ENCODE assay signal across 37 cellular contexts in genomic region chr14:33738029-33738428, GRCh38.
"Had no signal": no experiment of that assay in that cellular context is flagged by ENCODE, and none has a peak within 500 bp of the region (broad histone marks: within the 10 kb centered on the region; RNA-seq: fewer than 3 reads in every experiment).

No MANE protein-coding gene starts in this region.

- H3K36me3 Mint-ChIP-seq: activated naive CD4-positive, alpha-beta T cell treated with anti-CD3 and anti-CD28 coated beads, Interleukin-2, amount 50 U/mL, for 24 hours; activated naive CD8-positive, alpha-beta T cell treated with anti-CD3 and anti-CD28 coated beads, Interleukin-2, amount 10 ng/mL, durations not matched to agents 7 days and 5 days had no signal

- H3K4me2 ChIP-seq: KMS-11, PC-9 had no signal

- H3K4me3 Mint-ChIP-seq: activated CD4-positive, alpha-beta T cell treated with anti-CD3 and anti-CD28 coated beads for 36 hours; activated CD4-positive, alpha-beta T cell treated with anti-CD3 and anti-CD28 coated beads, Interleukin-2, amount 10 ng/mL, durations not matched to agents 7 days and 5 days; activated CD8-positive, alpha-beta T cell treated with anti-CD3 and anti-CD28 coated beads, Interleukin-2, amount 10 ng/mL, durations not matched to agents 7 days and 5 days; activated naive CD4-positive, alpha-beta T cell treated with anti-CD3 and anti-CD28 coated beads, Interleukin-2, amount 50 U/mL, for 24 hours; activated naive CD8-positive, alpha-beta T cell treated with anti-CD3 and anti-CD28 coated beads, Interleukin-2, amount 10 ng/mL, durations not matched to agents 7 days and 5 days; activated T-cell treated with anti-CD3 and anti-CD28 coated beads, Interleukin-2, amount 50 U/mL, for 24 hours had no signal

- H3K4me1 ChIP-seq: ascending aorta, body of pancreas, breast epithelium had no signal

- DNase-seq: activated CD4-positive, alpha-beta T cell treated with anti-CD3 and anti-CD28 coated beads for 36 hours; activated CD4-positive, alpha-beta T cell treated with anti-CD3 and anti-CD28 coated beads, Interleukin-2, amount 10 ng/mL, durations not matched to agents 7 days and 5 days; activated CD4-positive, alpha-beta T cell treated with anti-CD3 and anti-CD28 coated beads, Interleukin-2, amount 50 U/mL, for 48 hours; activated CD8-positive, alpha-beta T cell treated with anti-CD3 and anti-CD28 coated beads, Interleukin-2, amount 10 ng/mL, durations not matched to agents 7 days and 5 days; activated gamma-delta T cell; activated naive CD4-positive, alpha-beta T cell treated with Interleukin-2 at 50 U/mL for 16 hours; activated naive CD8-positive, alpha-beta T cell treated with anti-CD3 and anti-CD28 coated beads, Interleukin-2, amount 10 ng/mL, durations not matched to agents 7 days and 5 days; activated T-cell treated with anti-CD3 and anti-CD28 coated beads, Interleukin-2, amount 50 U/mL, for 24 hours; amygdala; body of pancreas; MM.1S; MV-4-11; NCI-H1092 treated with DMSO at 0.1 percent for 48 hours; NCI-H1417; NCI-H146; NCI-H187; NCI-H2029 treated with DMSO at 0.1 percent for 48 hours; NCI-H2107; NCI-H2171; NCI-H510A treated with DMSO at 0.1 percent for 48 hours; NCI-H69; NK-92 treated with Interleukin-12 subunit alpha and Interleukin-12 subunit beta, amount 100 ng/mL, for 24 hours; PC-9; SW 1271; T-helper 1 cell; T-helper 2 cell; T-helper 9 cell; WERI-Rb-1 had no signal

- ATAC-seq: activated CD4-positive, alpha-beta T cell treated with anti-CD3 and anti-CD28 coated beads for 36 hours; activated CD4-positive, CD25-positive, alpha-beta regulatory T cell treated with anti-CD3 and anti-CD28 coated beads, Interleukin-2, amount 50 U/mL, for 24 hours; activated CD8-positive, alpha-beta T cell treated with anti-CD3 and anti-CD28 coated beads, Interleukin-2, amount 10 ng/mL, durations not matched to agents 7 days and 5 days; body of pancreas; Right ventricle myocardium inferior had no signal

- H3K27me3 Mint-ChIP-seq: activated naive CD8-positive, alpha-beta T cell treated with anti-CD3 and anti-CD28 coated beads, Interleukin-2, amount 10 ng/mL, durations not matched to agents 7 days and 5 days had no signal

- H2AFZ ChIP-seq: PC-9 had no signal

- FAIRE-seq: RCC 7860 had no signal

- H3K36me3 ChIP-seq: ascending aorta, breast epithelium, WERI-Rb-1 had no signal

- H3K9me3 Mint-ChIP-seq: activated CD4-positive, alpha-beta T cell treated with anti-CD3 and anti-CD28 coated beads, Interleukin-2, amount 10 ng/mL, durations not matched to agents 7 days and 5 days; activated naive CD4-positive, alpha-beta T cell treated with anti-CD3 and anti-CD28 coated beads, Interleukin-2, amount 50 U/mL, for 24 hours; activated naive CD8-positive, alpha-beta T cell treated with anti-CD3 and anti-CD28 coated beads, Interleukin-2, amount 10 ng/mL, durations not matched to agents 7 days and 5 days; activated T-cell treated with anti-CD3 and anti-CD28 coated beads, Interleukin-2, amount 50 U/mL, for 24 hours had no signal

- H3K4me3 ChIP-seq: ascending aorta, body of pancreas, breast epithelium, PC-9 had no signal

- H3K27ac ChIP-seq: ascending aorta, body of pancreas, breast epithelium, KMS-11, PC-9, RWPE1, WERI-Rb-1 had no signal

- H3K9ac ChIP-seq: KMS-11 had no signal

- H3K4me1 Mint-ChIP-seq: activated CD4-positive, alpha-beta T cell treated with anti-CD3 and anti-CD28 coated beads, Interleukin-2, amount 10 ng/mL, durations not matched to agents 7 days and 5 days; activated naive CD8-positive, alpha-beta T cell treated with anti-CD3 and anti-CD28 coated beads, Interleukin-2, amount 10 ng/mL, durations not matched to agents 7 days and 5 days had no signal

- H3K9me3 ChIP-seq: body of pancreas had no signal

- H3K27ac Mint-ChIP-seq: activated CD4-positive, alpha-beta T cell treated with anti-CD3 and anti-CD28 coated beads for 36 hours; activated CD4-positive, alpha-beta T cell treated with anti-CD3 and anti-CD28 coated beads, Interleukin-2, amount 10 ng/mL, durations not matched to agents 7 days and 5 days; activated CD8-positive, alpha-beta T cell treated with anti-CD3 and anti-CD28 coated beads, Interleukin-2, amount 10 ng/mL, durations not matched to agents 7 days and 5 days; activated naive CD4-positive, alpha-beta T cell treated with anti-CD3 and anti-CD28 coated beads, Interleukin-2, amount 50 U/mL, for 24 hours; activated naive CD8-positive, alpha-beta T cell treated with anti-CD3 and anti-CD28 coated beads, Interleukin-2, amount 10 ng/mL, durations not matched to agents 7 days and 5 days; activated T-cell treated with anti-CD3 and anti-CD28 coated beads, Interleukin-2, amount 50 U/mL, for 24 hours; activated T-helper 2 cell treated with anti-CD3 and anti-CD28 coated beads, Interferon-gamma antibody, Interleukin-2, Interleukin-4, amounts not matched to agents 10 μg/mL and 5 μg/mL and 100 μg/mL, durations not matched to agents 14 hours and 24 hours and 36 hours had no signal

- H3K27me3 ChIP-seq: ascending aorta, body of pancreas, breast epithelium had no signal
